In genomic region chr13:108895220-108895704, GRCh38 we compare ENCODE assay signal across 9 cellular contexts.
DNase-seq lines count a peak whose midpoint lies in the region; ATAC-seq and TF ChIP-seq lines count a peak whose summit lies in the region.
"Had no signal": no experiment of that assay in that cellular context is flagged by ENCODE, and none has a peak within 500 bp of the region (broad histone marks: within the 10 kb centered on the region; RNA-seq: fewer than 3 reads in every experiment).

No MANE protein-coding gene starts in this region.

- H3K36me3 ChIP-seq in RWPE2 (ENCODE audit: low read depth) (no peaks in the 10 kb centered on the region), fibroblast of lung (ENCODE audit: control insufficient read depth, insufficient read depth, low read length) (no peaks in the 10 kb centered on the region), stomach (no peaks in the 10 kb centered on the region)
- H3K36me3 ChIP-seq: BLaER1 treated with 17β-estradiol and CSF1 and Interleukin-3, amounts not matched to agents 10 nM and 100 nM had no signal

- no peak overlapping the region for H3K9ac ChIP-seq in fibroblast of lung (ENCODE audit: insufficient read depth, low read length)
- H3K9ac ChIP-seq: BLaER1 treated with 17β-estradiol and CSF1 and Interleukin-3, amounts not matched to agents 10 nM and 100 nM had no signal

- TF ChIP-seq POLR2A in stomach (IDR thresholded peaks at IDR 0.05): no peak

- H2AFZ ChIP-seq in fibroblast of lung (ENCODE audit: low read length): no peak overlapping the region

- ATAC-seq in RWPE2 (ENCODE audit: low read depth): peak; percentile 75

- peak; percentile 81 for TF ChIP-seq CTCF in RWPE2 (IDR thresholded peaks at IDR 0.05; ENCODE audit: poor library complexity, severe bottlenecking)
- peak; percentile 22 to 38 for TF ChIP-seq CTCF in fibroblast of lung (conservative IDR thresholded peaks at IDR 0.05 in 1 of 2, IDR thresholded peaks at IDR 0.05 in 1 of 2; ENCODE audit: low read depth in 1 of 2, low read length in 2 of 2)
- TF ChIP-seq CTCF in stomach (IDR thresholded peaks at IDR 0.05): peak in 4 of 7 experiments; percentile 20 to 56 (median 47)

- H3K27me3 ChIP-seq in RWPE2 (ENCODE audit: insufficient read depth, poor library complexity, severe bottlenecking) (no peaks in the 10 kb centered on the region), fibroblast of lung (ENCODE audit: control insufficient read depth, insufficient read depth, low read length) (no peaks in the 10 kb centered on the region), stomach (no peaks in the 10 kb centered on the region)
- H3K27me3 ChIP-seq: BLaER1 treated with 17β-estradiol and CSF1 and Interleukin-3, amounts not matched to agents 10 nM and 100 nM had no signal

- peak; percentile 49 for DNase-seq in DMS79 treated with DMSO at 0.1 percent for 48 hours (lab: John Stamatoyannopoulos, UW)
- no peak for DNase-seq in DMS79 (lab: John Stamatoyannopoulos, UW)
- DNase-seq in RWPE2 (ENCODE audit: low spot score): no peak
- DNase-seq in fibroblast of lung (ENCODE audit: low read depth in 2 of 2): peak; percentile 41 to 59
- no peak for DNase-seq in stomach
- no peak for DNase-seq in activated naive CD4-positive, alpha-beta T cell treated with Interleukin-2 at 50 U/mL for 16 hours
- DNase-seq in activated CD8-positive, alpha-beta memory T cell treated with anti-CD3 and anti-CD28 coated beads, Interleukin-2, amount 50 U/mL, for 4 hours: no peak

- intact Hi-C loops in stomach (cut with DNase I; ENCODE audit: low total_unique reads): loop anchor here (10.0 kb wide), 1 partner anchor 570 kb away; no protein-coding TSS in a partner anchor

- H3K4me3 ChIP-seq in RWPE2 (ENCODE audit: severe bottlenecking): no peak overlapping the region
- H3K4me3 ChIP-seq in fibroblast of lung (replicated peaks in 1 of 4; ENCODE audit: control extremely low read depth in 1 of 4, insufficient read depth in 1 of 4, low read depth in 3 of 4, low read length in 4 of 4): no peak overlapping the region
- no peak overlapping the region for H3K4me3 ChIP-seq in stomach
- H3K4me3 ChIP-seq: BLaER1 treated with 17β-estradiol and CSF1 and Interleukin-3, amounts not matched to agents 10 nM and 100 nM had no signal

- H4K20me1 ChIP-seq in fibroblast of lung (ENCODE audit: control insufficient read depth, extremely low read depth, insufficient read depth, low read length): no peaks in the 10 kb centered on the region
- H4K20me1 ChIP-seq: BLaER1 treated with 17β-estradiol and CSF1 and Interleukin-3, amounts not matched to agents 10 nM and 100 nM had no signal

- no peak overlapping the region for H3K27ac ChIP-seq in RWPE2 (ENCODE audit: poor library complexity, severe bottlenecking)
- no peak overlapping the region for H3K27ac ChIP-seq in fibroblast of lung (ENCODE audit: insufficient read depth, low read length)
- no peak overlapping the region for H3K27ac ChIP-seq in stomach
- H3K27ac ChIP-seq: BLaER1 treated with 17β-estradiol and CSF1 and Interleukin-3, amounts not matched to agents 10 nM and 100 nM had no signal

- no peaks in the 10 kb centered on the region for H3K79me2 ChIP-seq in fibroblast of lung (ENCODE audit: control insufficient read depth, insufficient read depth, low read length)

- H3K4me2 ChIP-seq in fibroblast of lung (ENCODE audit: extremely low read depth, insufficient read depth, low read length): peak overlapping the region; percentile 15
- H3K4me2 ChIP-seq: BLaER1 treated with 17β-estradiol and CSF1 and Interleukin-3, amounts not matched to agents 10 nM and 100 nM had no signal

- H3K9me3 ChIP-seq in RWPE2 (ENCODE audit: severe bottlenecking) (no peaks in the 10 kb centered on the region), fibroblast of lung (ENCODE audit: control insufficient read depth, insufficient read depth, low read depth, low read length) (no peaks in the 10 kb centered on the region), stomach (no peaks in the 10 kb centered on the region)
- H3K9me3 ChIP-seq: BLaER1 treated with 17β-estradiol and CSF1 and Interleukin-3, amounts not matched to agents 10 nM and 100 nM had no signal

- peak; percentile 67 for TF ChIP-seq RAD21 in Ishikawa (IDR thresholded peaks at IDR 0.05; ENCODE audit: low read depth)

- 2 to 6% (median 4%) methylated on average over 5 of the region's 5 CpGs for WGBS in stomach, 5 donors

- TF ChIP-seq EP300 in Ishikawa (IDR thresholded peaks at IDR 0.05; ENCODE audit: borderline replicate concordance): no peak
- no peak for TF ChIP-seq EP300 in stomach (IDR thresholded peaks at IDR 0.05)

- H3K4me1 ChIP-seq in RWPE2 (ENCODE audit: insufficient read depth, poor library complexity, severe bottlenecking): peaks cover 3% of the 10 kb centered on the region
- H3K4me1 ChIP-seq in fibroblast of lung (ENCODE audit: control insufficient read depth, extremely low read depth, insufficient read depth, low read length): no peaks in the 10 kb centered on the region
- H3K4me1 ChIP-seq in stomach: peaks cover 0 to 6% (median 0%) of the 10 kb centered on the region in 4 donors

TF ChIP-seq in Ishikawa, 13 proteins besides CTCF, POLR2A, EP300 and RAD21:
- TF ChIP-seq EGR1 (IDR thresholded peaks at IDR 0.05) (no peak), YY1 (IDR thresholded peaks at IDR 0.05; ENCODE audit: low read depth) (no peak), ZBTB7A (IDR thresholded peaks at IDR 0.05; ENCODE audit: low read depth) (no peak), USF1 (IDR thresholded peaks at IDR 0.05) (no peak), CEBPB (IDR thresholded peaks at IDR 0.05) (no peak), MAX (IDR thresholded peaks at IDR 0.05) (no peak), TAF1 (IDR thresholded peaks at IDR 0.05; ENCODE audit: low read depth) (no peak), TCF12 (IDR thresholded peaks at IDR 0.05; ENCODE audit: low read depth) (no peak), CREB1 (IDR thresholded peaks at IDR 0.05; ENCODE audit: low read depth) (no peak), FOXM1 (IDR thresholded peaks at IDR 0.05; ENCODE audit: borderline replicate concordance, low read depth) (no peak), NFIC (IDR thresholded peaks at IDR 0.05) (no peak)

Comparison
In these comparisons a context has a peak if more than half of its experiments do, and no peak if none do; other contexts are left out.
1. DNase-seq: peak in DMS79 treated with DMSO at 0.1 percent for 48 hours (single experiment) and fibroblast of lung (2 of 2); none in DMS79 (single experiment), RWPE2 (single experiment), stomach (single experiment), activated naive CD4-positive, alpha-beta T cell treated with Interleukin-2 at 50 U/mL for 16 hours (single experiment) and activated CD8-positive, alpha-beta memory T cell treated with anti-CD3 and anti-CD28 coated beads, Interleukin-2, amount 50 U/mL, for 4 hours (single experiment).
2. CTCF ChIP-seq: peak in every context shown above with its lines; median percentile 81 in RWPE2; 47 in stomach; 30 in fibroblast of lung.